ENCODE assay signal across 12 cellular contexts in the genomic region with DNA sequence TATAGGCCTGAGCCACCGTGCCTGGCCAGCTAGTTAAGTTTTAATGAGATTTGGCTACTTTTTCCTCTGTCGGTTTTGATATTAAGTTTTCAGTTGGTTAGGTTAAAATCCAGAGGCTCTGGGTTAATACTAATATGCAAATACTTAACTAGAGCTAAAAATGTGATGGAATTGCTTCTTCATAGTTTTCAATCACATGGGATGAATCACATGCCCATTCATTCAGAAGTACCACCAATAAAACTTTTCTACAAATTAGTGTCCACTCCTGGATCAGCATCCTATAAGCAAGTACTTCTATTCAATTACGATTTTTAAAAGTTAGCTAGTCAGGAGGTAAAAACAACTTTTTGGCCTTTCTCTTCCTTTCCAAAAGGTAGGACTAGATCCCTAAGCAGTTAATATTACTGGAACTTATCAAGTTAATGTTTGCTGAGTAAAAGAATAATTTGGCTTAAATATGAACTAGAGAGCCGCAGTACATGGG. TPM values are rescaled to one million over a fixed set of nuclear protein-coding genes. Genes with fewer than 3 reads are reported as not detected.
DNase-seq lines count a peak whose midpoint lies in the region; ATAC-seq and TF ChIP-seq lines count a peak whose summit lies in the region.
"Had no signal": no experiment of that assay in that cellular context is flagged by ENCODE, and none has a peak within 500 bp of the region (broad histone marks: within the 10 kb centered on the region; RNA-seq: fewer than 3 reads in every experiment).

No MANE protein-coding gene starts in this region.

- no peak overlapping the region for H3K27ac Mint-ChIP-seq in type B pancreatic cell
- H3K27ac Mint-ChIP-seq in naive thymus-derived CD8-positive, alpha-beta T cell: peak overlapping the region in 3 of 10 donors; percentile 13 to 47 (median 22)
- H3K27ac Mint-ChIP-seq: activated T-cell treated with anti-CD3 and anti-CD28 coated beads, Interleukin-2, amount 50 U/mL, for 24 hours had no signal

- no peak for ATAC-seq in GM19452 (IDR thresholded peaks at IDR 0.05; ENCODE audit: unreplicated experiment)
- no peak for ATAC-seq in GM21360 (IDR thresholded peaks at IDR 0.05; ENCODE audit: unreplicated experiment)
- ATAC-seq in naive thymus-derived CD8-positive, alpha-beta T cell: no peak
- ATAC-seq: HCT116 had no signal

- H3K36me3 Mint-ChIP-seq in type B pancreatic cell: peaks cover 4% of the 10 kb centered on the region
- H3K36me3 Mint-ChIP-seq in naive thymus-derived CD8-positive, alpha-beta T cell: peaks cover 0 to 31% (median 0%) of the 10 kb centered on the region in 3 donors

- no peak overlapping the region for H3K4me3 Mint-ChIP-seq in type B pancreatic cell
- H3K4me3 Mint-ChIP-seq in naive thymus-derived CD8-positive, alpha-beta T cell: peak overlapping the region in 1 of 10 donors; percentile 23
- H3K4me3 Mint-ChIP-seq: activated T-cell treated with anti-CD3 and anti-CD28 coated beads, Interleukin-2, amount 50 U/mL, for 24 hours had no signal

- H3K27me3 Mint-ChIP-seq in type B pancreatic cell: no peaks in the 10 kb centered on the region
- no peaks in the 10 kb centered on the region for H3K27me3 Mint-ChIP-seq in naive thymus-derived CD8-positive, alpha-beta T cell
- H3K27me3 Mint-ChIP-seq: activated T-cell treated with anti-CD3 and anti-CD28 coated beads, Interleukin-2, amount 50 U/mL, for 24 hours had no signal

- H2AFZ ChIP-seq in parathyroid adenoma: no peak overlapping the region

- H3K4me1 ChIP-seq in left ventricle myocardium inferior (peaks cover 88% of the 10 kb centered on the region), parathyroid adenoma (no peaks in the 10 kb centered on the region)

- H3K4me2 ChIP-seq in parathyroid adenoma (ENCODE audit: low read length): no peak overlapping the region

- POLR2A ChIA-PET in naive thymus-derived CD8-positive, alpha-beta T cell (lab: Charles Lee): no interaction called here

- H3K79me2 ChIP-seq in parathyroid adenoma: no peaks in the 10 kb centered on the region

- peaks cover 23% of the 10 kb centered on the region for H3K4me1 Mint-ChIP-seq in type B pancreatic cell (ENCODE audit: unreplicated experiment)
- H3K4me1 Mint-ChIP-seq in naive thymus-derived CD8-positive, alpha-beta T cell: peaks cover 19 to 48% (median 40%) of the 10 kb centered on the region in 4 donors

- H3K36me3 ChIP-seq in left ventricle myocardium inferior: peaks cover 28% of the 10 kb centered on the region
- H3K36me3 ChIP-seq in parathyroid adenoma (ENCODE audit: control insufficient read depth, insufficient read depth, low read length): no peaks in the 10 kb centered on the region

- TF ChIP-seq CTCF in left ventricle myocardium inferior (IDR thresholded peaks at IDR 0.05; ENCODE audit: borderline replicate concordance) (no peak), fibroblast of villous mesenchyme (IDR thresholded peaks at IDR 0.05; ENCODE audit: insufficient read depth, low read depth, low read length) (no peak), parathyroid adenoma (IDR thresholded peaks at IDR 0.05) (no peak), type B pancreatic cell (conservative IDR thresholded peaks at IDR 0.05) (no peak)

- no peak overlapping the region for H3K9ac ChIP-seq in parathyroid adenoma

- H3K4me3 ChIP-seq in left ventricle myocardium inferior (peak overlapping the region; percentile 89), fibroblast of villous mesenchyme (ENCODE audit: low read depth, low read length) (peak overlapping the region; percentile 54), parathyroid adenoma (ENCODE audit: low read depth, low read length) (no peak overlapping the region)

- H3K27me3 ChIP-seq in left ventricle myocardium inferior (ENCODE audit: low read depth): no peaks in the 10 kb centered on the region
- H3K27me3 ChIP-seq in parathyroid adenoma (ENCODE audit: control insufficient read depth, insufficient read depth, low read length): no peaks in the 10 kb centered on the region

- H3K9me3 ChIP-seq in left ventricle myocardium inferior (replicated peaks) (no peaks in the 10 kb centered on the region), parathyroid adenoma (ENCODE audit: control insufficient read depth, low read length) (no peaks in the 10 kb centered on the region)

- intact Hi-C loops in left ventricle myocardium inferior (cut with micrococcal nuclease): no loop called here
- intact Hi-C loops in cardiac septum (cut with DNase I): no loop called here

- no peaks in the 10 kb centered on the region for H3K9me3 Mint-ChIP-seq in type B pancreatic cell
- H3K9me3 Mint-ChIP-seq in naive thymus-derived CD8-positive, alpha-beta T cell: no peaks in the 10 kb centered on the region
- H3K9me3 Mint-ChIP-seq: activated T-cell treated with anti-CD3 and anti-CD28 coated beads, Interleukin-2, amount 50 U/mL, for 24 hours had no signal

- no peak for DNase-seq in left ventricle myocardium inferior
- DNase-seq in cardiac septum (ENCODE audit: low spot score): no peak
- no peak for DNase-seq in fibroblast of villous mesenchyme (ENCODE audit: low read depth)
- DNase-seq in type B pancreatic cell (ENCODE audit: extremely low spot score, unreplicated experiment): no peak
- no peak for DNase-seq in naive thymus-derived CD8-positive, alpha-beta T cell
- DNase-seq: activated CD4-positive, CD25-positive, alpha-beta regulatory T cell; activated T-cell treated with anti-CD3 and anti-CD28 coated beads, Interleukin-2, amount 50 U/mL, for 24 hours; NCI-H774 had no signal

- peak overlapping the region; percentile 81 for H3K27ac ChIP-seq in left ventricle myocardium inferior (replicated peaks)
- peak overlapping the region; percentile 39 for H3K27ac ChIP-seq in parathyroid adenoma

RNA-seq across cellular contexts. Expression of a gene that starts 4.3 kb away (rescaled TPM):
- total RNA-seq in left ventricle myocardium inferior (175 TPM), cardiac septum (83.4 TPM), fibroblast of villous mesenchyme (18.0 and 24.2 TPM in 2 replicates), type B pancreatic cell (ENCODE audit: low replicate concordance) (5.5 and 7.6 TPM in 2 replicates)
- 10 to 100 TPM; 22.0 to 25.8 TPM for total RNA-seq in naive thymus-derived CD8-positive, alpha-beta T cell
- 1 to 10 TPM; 1.2 to 1.9 (median 1.8) TPM for polyA plus RNA-seq in naive thymus-derived CD8-positive, alpha-beta T cell

RNA-seq across cellular contexts. Expression of a gene that starts 50.9 kb away (rescaled TPM):
- total RNA-seq in left ventricle myocardium inferior: 15.7 TPM
- total RNA-seq in cardiac septum: 16.5 TPM
- 39.6 and 41.0 TPM in 2 replicates for total RNA-seq in fibroblast of villous mesenchyme
- 30.4 and 37.2 TPM in 2 replicates for total RNA-seq in type B pancreatic cell (ENCODE audit: low replicate concordance)
- 10 to 100 TPM; 45.8 to 48.9 TPM for total RNA-seq in naive thymus-derived CD8-positive, alpha-beta T cell
- polyA plus RNA-seq in naive thymus-derived CD8-positive, alpha-beta T cell: 10 to 100 TPM; 22.2 to 29.9 (median 27.4) TPM
